ENCODE assay signal across 2 cellular contexts in the genomic region with DNA sequence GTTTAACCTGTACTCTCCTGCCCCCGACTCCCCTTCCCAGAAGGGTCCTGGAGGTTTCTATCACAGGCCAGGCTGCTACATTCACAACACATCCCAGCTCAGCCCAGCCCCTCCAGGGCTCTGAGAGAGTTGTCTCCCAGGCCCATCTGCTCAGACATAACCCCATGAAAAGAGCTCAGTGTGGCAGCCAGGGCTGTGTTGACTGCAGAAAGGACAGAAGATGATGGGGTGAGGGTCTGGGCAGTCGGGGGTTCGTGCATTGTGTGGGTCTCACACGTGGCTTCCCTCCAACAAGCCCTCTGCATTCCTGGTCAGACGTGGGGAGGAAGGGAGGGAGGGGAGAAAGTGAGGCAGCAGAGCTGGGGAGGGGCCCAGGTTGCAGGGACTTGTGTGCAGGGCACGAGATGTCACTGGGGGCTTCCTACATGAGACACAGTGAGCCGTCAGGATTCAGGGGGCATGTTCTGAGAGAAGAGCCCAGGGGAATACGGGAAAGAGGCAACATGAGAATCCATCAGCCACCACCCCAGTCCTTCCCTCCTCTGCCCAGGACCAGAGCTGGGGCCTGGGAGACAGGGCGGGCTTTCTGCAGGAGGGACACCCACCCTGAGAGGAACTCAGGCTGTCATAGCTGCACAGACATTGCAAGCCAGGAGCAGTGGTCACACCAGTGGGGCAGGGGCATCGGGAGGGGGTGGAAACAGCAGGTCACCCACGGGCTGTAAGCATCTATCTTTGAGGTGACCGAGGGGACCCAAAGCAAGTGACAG.
TF ChIP-seq lines count a peak whose summit lies in the region.

No MANE protein-coding gene starts in this region.

TF ChIP-seq in H1, 55 proteins besides CTCF, POLR2A, EP300 and RAD21:
- TF ChIP-seq SP1 (IDR thresholded peaks at IDR 0.05; ENCODE audit: low read depth, low read length) (no peak), PHF8 (conservative IDR thresholded peaks at IDR 0.05; ENCODE audit: low read depth, low read length) (no peak), JUND (IDR thresholded peaks at IDR 0.05; ENCODE audit: low read length) (no peak)

TF ChIP-seq in HEK293T, 16 proteins besides CTCF, POLR2A, EP300 and RAD21:
- TF ChIP-seq SP1 (IDR thresholded peaks at IDR 0.05), result no peak
- TF ChIP-seq FOXK2 (IDR thresholded peaks at IDR 0.05), result no peak
- no peak for TF ChIP-seq TARDBP (IDR thresholded peaks at IDR 0.05)
- no peak for TF ChIP-seq ARNT (IDR thresholded peaks at IDR 0.05)
- TF ChIP-seq FOXA1 (IDR thresholded peaks at IDR 0.05), result no peak
- no peak for TF ChIP-seq NFRKB (IDR thresholded peaks at IDR 0.05)
- no peak for TF ChIP-seq SUZ12 (IDR thresholded peaks at IDR 0.05)
- no peak for TF ChIP-seq HDGF (IDR thresholded peaks at IDR 0.05; ENCODE audit: borderline replicate concordance)
- no peak for TF ChIP-seq BHLHE40 (IDR thresholded peaks at IDR 0.05; ENCODE audit: borderline replicate concordance)
- TF ChIP-seq, protein P1, sequence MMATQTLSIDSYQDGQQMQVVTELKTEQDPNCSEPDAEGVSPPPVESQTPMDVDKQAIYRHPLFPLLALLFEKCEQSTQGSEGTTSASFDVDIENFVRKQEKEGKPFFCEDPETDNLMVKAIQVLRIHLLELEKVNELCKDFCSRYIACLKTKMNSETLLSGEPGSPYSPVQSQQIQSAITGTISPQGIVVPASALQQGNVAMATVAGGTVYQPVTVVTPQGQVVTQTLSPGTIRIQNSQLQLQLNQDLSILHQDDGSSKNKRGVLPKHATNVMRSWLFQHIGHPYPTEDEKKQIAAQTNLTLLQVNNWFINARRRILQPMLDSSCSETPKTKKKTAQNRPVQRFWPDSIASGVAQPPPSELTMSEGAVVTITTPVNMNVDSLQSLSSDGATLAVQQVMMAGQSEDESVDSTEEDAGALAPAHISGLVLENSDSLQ (IDR thresholded peaks at IDR 0.05), result no peak
- no peak for TF ChIP-seq FOXM1 (IDR thresholded peaks at IDR 0.05; ENCODE audit: borderline replicate concordance)
TF ChIP-seq in HEK293T: peak in this region for 0.
